ENCODE assay signal across 35 cellular contexts in genomic region chr10:45059632-45060031, GRCh38.
"Had no signal": no experiment of that assay in that cellular context is flagged by ENCODE, and none has a peak within 500 bp of the region (broad histone marks: within the 10 kb centered on the region; RNA-seq: fewer than 3 reads in every experiment).

No MANE protein-coding gene starts in this region.

- H3K4me1 Mint-ChIP-seq: activated CD4-positive, alpha-beta memory T cell treated with anti-CD3 and anti-CD28 coated beads, Interleukin-2, amount 10 ng/mL, durations not matched to agents 7 days and 5 days; activated CD4-positive, alpha-beta T cell treated with anti-CD3 and anti-CD28 coated beads, Interleukin-2, amount 10 ng/mL, durations not matched to agents 7 days and 5 days; activated CD8-positive, alpha-beta memory T cell treated with anti-CD3 and anti-CD28 coated beads, Interleukin-2, amount 10 ng/mL, durations not matched to agents 7 days and 5 days; activated naive CD4-positive, alpha-beta T cell treated with anti-CD3 and anti-CD28 coated beads, Interleukin-2, amount 10 ng/mL, durations not matched to agents 7 days and 5 days; activated naive CD4-positive, alpha-beta T cell treated with anti-CD3 and anti-CD28 coated beads, Interleukin-2, amount 50 U/mL, for 24 hours; activated naive CD8-positive, alpha-beta T cell treated with anti-CD3 and anti-CD28 coated beads, Interleukin-2, amount 50 U/mL, for 24 hours; brain; central memory CD8-positive, alpha-beta T cell had no signal

- H3K4me3 ChIP-seq: ascending aorta, cardiac muscle cell had no signal

- H3K4me3 Mint-ChIP-seq: activated CD4-positive, alpha-beta memory T cell treated with anti-CD3 and anti-CD28 coated beads, Interleukin-2, amount 10 ng/mL, durations not matched to agents 7 days and 5 days; activated CD4-positive, alpha-beta T cell treated with anti-CD3 and anti-CD28 coated beads, Interleukin-2, amount 10 ng/mL, durations not matched to agents 7 days and 5 days; activated CD8-positive, alpha-beta memory T cell treated with anti-CD3 and anti-CD28 coated beads, Interleukin-2, amount 10 ng/mL, durations not matched to agents 7 days and 5 days; activated CD8-positive, alpha-beta T cell treated with anti-CD3 and anti-CD28 coated beads, Interleukin-2, amount 10 ng/mL, durations not matched to agents 7 days and 5 days; activated naive CD4-positive, alpha-beta T cell treated with anti-CD3 and anti-CD28 coated beads, Interleukin-2, amount 10 ng/mL, durations not matched to agents 7 days and 5 days; activated naive CD4-positive, alpha-beta T cell treated with anti-CD3 and anti-CD28 coated beads, Interleukin-2, amount 50 U/mL, for 24 hours; activated naive CD8-positive, alpha-beta T cell; activated naive CD8-positive, alpha-beta T cell treated with anti-CD3 and anti-CD28 coated beads, Interleukin-2, amount 10 ng/mL, durations not matched to agents 7 days and 5 days; activated naive CD8-positive, alpha-beta T cell treated with anti-CD3 and anti-CD28 coated beads, Interleukin-2, amount 50 U/mL, for 24 hours; activated T-cell treated with anti-CD3 and anti-CD28 coated beads, Interleukin-2, amount 50 U/mL, for 24 hours; brain; central memory CD8-positive, alpha-beta T cell; T-helper 1 cell treated with Interleukin-12 subunit alpha and Interleukin-12 subunit beta and Interleukin-4 antibody, amounts not matched to agents 30 μg/mL and 1 μg/mL, for 36 hours; T-helper 2 cell treated with Interferon-gamma antibody and Interleukin-4, amounts not matched to agents 5 μg/mL and 100 μg/mL, for 36 hours had no signal

- H3K9me3 ChIP-seq: ascending aorta had no signal

- H3K27ac Mint-ChIP-seq: activated CD4-positive, alpha-beta memory T cell treated with anti-CD3 and anti-CD28 coated beads, Interleukin-2, amount 10 ng/mL, durations not matched to agents 7 days and 5 days; activated CD4-positive, alpha-beta T cell treated with anti-CD3 and anti-CD28 coated beads, Interleukin-2, amount 10 ng/mL, durations not matched to agents 7 days and 5 days; activated CD8-positive, alpha-beta memory T cell treated with anti-CD3 and anti-CD28 coated beads, Interleukin-2, amount 10 ng/mL, durations not matched to agents 7 days and 5 days; activated CD8-positive, alpha-beta T cell treated with anti-CD3 and anti-CD28 coated beads, Interleukin-2, amount 10 ng/mL, durations not matched to agents 7 days and 5 days; activated naive CD4-positive, alpha-beta T cell treated with anti-CD3 and anti-CD28 coated beads, Interleukin-2, amount 10 ng/mL, durations not matched to agents 7 days and 5 days; activated naive CD4-positive, alpha-beta T cell treated with anti-CD3 and anti-CD28 coated beads, Interleukin-2, amount 50 U/mL, for 24 hours; activated naive CD8-positive, alpha-beta T cell; activated naive CD8-positive, alpha-beta T cell treated with anti-CD3 and anti-CD28 coated beads, Interleukin-2, amount 10 ng/mL, durations not matched to agents 7 days and 5 days; activated naive CD8-positive, alpha-beta T cell treated with anti-CD3 and anti-CD28 coated beads, Interleukin-2, amount 50 U/mL, for 24 hours; activated T-cell treated with anti-CD3 and anti-CD28 coated beads, Interleukin-2, amount 50 U/mL, for 24 hours; activated T-helper 2 cell treated with anti-CD3 and anti-CD28 coated beads, Interferon-gamma antibody, Interleukin-2, Interleukin-4, amounts not matched to agents 10 μg/mL and 5 μg/mL and 100 μg/mL, durations not matched to agents 14 hours and 24 hours and 36 hours; T-helper 1 cell treated with Interleukin-12 subunit alpha and Interleukin-12 subunit beta and Interleukin-4 antibody, amounts not matched to agents 30 μg/mL and 1 μg/mL, for 36 hours; T-helper 2 cell treated with Interferon-gamma antibody and Interleukin-4, amounts not matched to agents 5 μg/mL and 100 μg/mL, for 36 hours had no signal

- H3K4me1 ChIP-seq: ascending aorta had no signal

- H3K36me3 ChIP-seq: ascending aorta, cardiac muscle cell had no signal

- H3K27me3 ChIP-seq: ascending aorta, cardiac muscle cell had no signal

- ATAC-seq: activated CD4-positive, CD25-positive, alpha-beta regulatory T cell treated with anti-CD3 and anti-CD28 coated beads, Interleukin-2, amount 50 U/mL, for 24 hours; activated CD8-positive, alpha-beta memory T cell treated with anti-CD3 and anti-CD28 coated beads, Interleukin-2, amount 10 ng/mL, durations not matched to agents 7 days and 5 days; activated CD8-positive, alpha-beta T cell treated with anti-CD3 and anti-CD28 coated beads, Interleukin-2, amount 10 ng/mL, durations not matched to agents 7 days and 5 days; activated naive CD8-positive, alpha-beta T cell treated with anti-CD3 and anti-CD28 coated beads, Interleukin-2, amount 50 U/mL, for 24 hours had no signal

- H3K27me3 Mint-ChIP-seq: brain had no signal

- H3K27ac ChIP-seq: ascending aorta, cardiac muscle cell, VCaP had no signal

- H3K36me3 Mint-ChIP-seq: activated CD8-positive, alpha-beta memory T cell treated with anti-CD3 and anti-CD28 coated beads, Interleukin-2, amount 10 ng/mL, durations not matched to agents 7 days and 5 days; activated naive CD4-positive, alpha-beta T cell treated with anti-CD3 and anti-CD28 coated beads, Interleukin-2, amount 10 ng/mL, durations not matched to agents 7 days and 5 days; activated naive CD4-positive, alpha-beta T cell treated with anti-CD3 and anti-CD28 coated beads, Interleukin-2, amount 50 U/mL, for 24 hours; activated naive CD8-positive, alpha-beta T cell; activated naive CD8-positive, alpha-beta T cell treated with anti-CD3 and anti-CD28 coated beads, Interleukin-2, amount 10 ng/mL, durations not matched to agents 7 days and 5 days; brain had no signal

- DNase-seq: activated CD4-positive, alpha-beta memory T cell treated with anti-CD3 and anti-CD28 coated beads, Interleukin-2, amount 10 ng/mL, durations not matched to agents 7 days and 5 days; activated CD4-positive, alpha-beta T cell treated with anti-CD3 and anti-CD28 coated beads for 4 hours; activated CD4-positive, alpha-beta T cell treated with anti-CD3 and anti-CD28 coated beads, Interleukin-2, amount 10 ng/mL, durations not matched to agents 7 days and 5 days; activated CD4-positive, alpha-beta T cell treated with anti-CD3 and anti-CD28 coated beads, Interleukin-2, amount 50 U/mL, for 48 hours; activated CD4-positive, CD25-positive, alpha-beta regulatory T cell; activated CD8-positive, alpha-beta memory T cell treated with anti-CD3 and anti-CD28 coated beads for 24 hours; activated CD8-positive, alpha-beta memory T cell treated with anti-CD3 and anti-CD28 coated beads, Interleukin-2, amount 10 ng/mL, durations not matched to agents 7 days and 5 days; activated CD8-positive, alpha-beta memory T cell treated with anti-CD3 and anti-CD28 coated beads, Interleukin-2, amount 50 U/mL, for 48 hours; activated CD8-positive, alpha-beta T cell treated with anti-CD3 and anti-CD28 coated beads, Interleukin-2, amount 10 ng/mL, durations not matched to agents 7 days and 5 days; activated effector memory CD4-positive, alpha-beta T cell treated with Interleukin-2 at 50 U/mL for 16 hours; activated gamma-delta T cell; activated naive CD4-positive, alpha-beta T cell treated with anti-CD3 and anti-CD28 coated beads, Interleukin-2, amount 10 ng/mL, durations not matched to agents 7 days and 5 days; activated naive CD4-positive, alpha-beta T cell treated with Interleukin-2 at 50 U/mL for 16 hours; activated naive CD8-positive, alpha-beta T cell treated with anti-CD3 and anti-CD28 coated beads, Interleukin-2, amount 10 ng/mL, durations not matched to agents 7 days and 5 days; activated naive CD8-positive, alpha-beta T cell treated with anti-CD3 and anti-CD28 coated beads, Interleukin-2, amount 50 U/mL, for 24 hours; activated T-cell treated with anti-CD3 and anti-CD28 coated beads, Interleukin-2, amount 50 U/mL, for 24 hours; activated T-cell treated with anti-CD3 and anti-CD28 coated beads, Interleukin-2, amount 50 U/mL, for 48 hours; amygdala; anterior cingulate cortex; caudate nucleus; cerebellar nuclear complex; T-helper 1 cell; T-helper 2 cell; T-helper 9 cell had no signal

- H3K9me3 Mint-ChIP-seq: activated CD4-positive, alpha-beta memory T cell treated with anti-CD3 and anti-CD28 coated beads, Interleukin-2, amount 10 ng/mL, durations not matched to agents 7 days and 5 days; activated CD4-positive, alpha-beta T cell treated with anti-CD3 and anti-CD28 coated beads, Interleukin-2, amount 10 ng/mL, durations not matched to agents 7 days and 5 days; activated naive CD4-positive, alpha-beta T cell treated with anti-CD3 and anti-CD28 coated beads, Interleukin-2, amount 10 ng/mL, durations not matched to agents 7 days and 5 days; activated naive CD4-positive, alpha-beta T cell treated with anti-CD3 and anti-CD28 coated beads, Interleukin-2, amount 50 U/mL, for 24 hours; activated naive CD8-positive, alpha-beta T cell treated with anti-CD3 and anti-CD28 coated beads, Interleukin-2, amount 10 ng/mL, durations not matched to agents 7 days and 5 days; activated naive CD8-positive, alpha-beta T cell treated with anti-CD3 and anti-CD28 coated beads, Interleukin-2, amount 50 U/mL, for 24 hours; activated T-cell treated with anti-CD3 and anti-CD28 coated beads, Interleukin-2, amount 50 U/mL, for 24 hours; activated T-helper 2 cell treated with anti-CD3 and anti-CD28 coated beads, Interferon-gamma antibody, Interleukin-2, Interleukin-4, amounts not matched to agents 10 μg/mL and 5 μg/mL and 100 μg/mL, durations not matched to agents 14 hours and 24 hours and 36 hours; central memory CD8-positive, alpha-beta T cell; T-helper 1 cell treated with Interleukin-12 subunit alpha and Interleukin-12 subunit beta and Interleukin-4 antibody, amounts not matched to agents 30 μg/mL and 1 μg/mL, for 36 hours; T-helper 2 cell treated with Interferon-gamma antibody and Interleukin-4, amounts not matched to agents 5 μg/mL and 100 μg/mL, for 36 hours had no signal
